Comparison of ENCODE assay signal across 1 cellular context in the genomic region with DNA sequence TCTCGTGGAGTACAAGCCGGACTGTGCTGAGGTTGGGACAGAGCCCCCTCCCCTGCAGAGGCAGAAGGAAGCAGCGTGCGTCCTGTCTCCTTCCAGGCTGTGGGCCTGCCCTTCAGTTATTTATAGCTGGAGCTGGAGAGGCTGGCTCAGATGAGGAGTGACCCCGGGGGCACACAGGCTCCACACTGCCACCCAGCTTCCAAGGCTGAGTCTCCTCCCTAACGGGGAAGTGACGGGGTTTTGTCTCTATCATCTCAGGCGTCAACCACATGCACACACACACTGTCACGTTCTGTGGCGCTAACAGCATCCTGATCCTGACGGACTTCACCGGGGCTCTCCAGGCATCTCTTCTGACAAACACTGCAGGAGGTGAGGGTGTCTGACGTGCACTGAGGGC.
TF ChIP-seq lines count a peak whose summit lies in the region.

No MANE protein-coding gene starts in this region.

TF ChIP-seq in WTC11, 78 proteins besides CTCF, POLR2A, EP300 and RAD21 (continued from another document):
- TF ChIP-seq, protein P1, sequence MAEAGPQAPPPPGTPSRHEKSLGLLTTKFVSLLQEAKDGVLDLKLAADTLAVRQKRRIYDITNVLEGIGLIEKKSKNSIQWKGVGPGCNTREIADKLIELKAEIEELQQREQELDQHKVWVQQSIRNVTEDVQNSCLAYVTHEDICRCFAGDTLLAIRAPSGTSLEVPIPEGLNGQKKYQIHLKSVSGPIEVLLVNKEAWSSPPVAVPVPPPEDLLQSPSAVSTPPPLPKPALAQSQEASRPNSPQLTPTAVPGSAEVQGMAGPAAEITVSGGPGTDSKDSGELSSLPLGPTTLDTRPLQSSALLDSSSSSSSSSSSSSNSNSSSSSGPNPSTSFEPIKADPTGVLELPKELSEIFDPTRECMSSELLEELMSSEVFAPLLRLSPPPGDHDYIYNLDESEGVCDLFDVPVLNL (CRISPR knock-in tag; IDR thresholded peaks at IDR 0.05; ENCODE audit: borderline replicate concordance, low read depth) = no peak
- TF ChIP-seq NR2C2 (CRISPR knock-in tag; IDR thresholded peaks at IDR 0.05) (no peak), FOXK1 (CRISPR knock-in tag; IDR thresholded peaks at IDR 0.05) (no peak), NFATC4 (CRISPR knock-in tag; IDR thresholded peaks at IDR 0.05) (no peak), ATF1 (CRISPR knock-in tag; IDR thresholded peaks at IDR 0.05) (no peak), JUN (CRISPR knock-in tag; IDR thresholded peaks at IDR 0.05) (no peak), GABPB1 (CRISPR knock-in tag; IDR thresholded peaks at IDR 0.05) (no peak)
- TF ChIP-seq, protein P2, sequence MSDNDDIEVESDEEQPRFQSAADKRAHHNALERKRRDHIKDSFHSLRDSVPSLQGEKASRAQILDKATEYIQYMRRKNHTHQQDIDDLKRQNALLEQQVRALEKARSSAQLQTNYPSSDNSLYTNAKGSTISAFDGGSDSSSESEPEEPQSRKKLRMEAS (CRISPR knock-in tag; IDR thresholded peaks at IDR 0.05) = no peak
- TF ChIP-seq, protein P3, sequence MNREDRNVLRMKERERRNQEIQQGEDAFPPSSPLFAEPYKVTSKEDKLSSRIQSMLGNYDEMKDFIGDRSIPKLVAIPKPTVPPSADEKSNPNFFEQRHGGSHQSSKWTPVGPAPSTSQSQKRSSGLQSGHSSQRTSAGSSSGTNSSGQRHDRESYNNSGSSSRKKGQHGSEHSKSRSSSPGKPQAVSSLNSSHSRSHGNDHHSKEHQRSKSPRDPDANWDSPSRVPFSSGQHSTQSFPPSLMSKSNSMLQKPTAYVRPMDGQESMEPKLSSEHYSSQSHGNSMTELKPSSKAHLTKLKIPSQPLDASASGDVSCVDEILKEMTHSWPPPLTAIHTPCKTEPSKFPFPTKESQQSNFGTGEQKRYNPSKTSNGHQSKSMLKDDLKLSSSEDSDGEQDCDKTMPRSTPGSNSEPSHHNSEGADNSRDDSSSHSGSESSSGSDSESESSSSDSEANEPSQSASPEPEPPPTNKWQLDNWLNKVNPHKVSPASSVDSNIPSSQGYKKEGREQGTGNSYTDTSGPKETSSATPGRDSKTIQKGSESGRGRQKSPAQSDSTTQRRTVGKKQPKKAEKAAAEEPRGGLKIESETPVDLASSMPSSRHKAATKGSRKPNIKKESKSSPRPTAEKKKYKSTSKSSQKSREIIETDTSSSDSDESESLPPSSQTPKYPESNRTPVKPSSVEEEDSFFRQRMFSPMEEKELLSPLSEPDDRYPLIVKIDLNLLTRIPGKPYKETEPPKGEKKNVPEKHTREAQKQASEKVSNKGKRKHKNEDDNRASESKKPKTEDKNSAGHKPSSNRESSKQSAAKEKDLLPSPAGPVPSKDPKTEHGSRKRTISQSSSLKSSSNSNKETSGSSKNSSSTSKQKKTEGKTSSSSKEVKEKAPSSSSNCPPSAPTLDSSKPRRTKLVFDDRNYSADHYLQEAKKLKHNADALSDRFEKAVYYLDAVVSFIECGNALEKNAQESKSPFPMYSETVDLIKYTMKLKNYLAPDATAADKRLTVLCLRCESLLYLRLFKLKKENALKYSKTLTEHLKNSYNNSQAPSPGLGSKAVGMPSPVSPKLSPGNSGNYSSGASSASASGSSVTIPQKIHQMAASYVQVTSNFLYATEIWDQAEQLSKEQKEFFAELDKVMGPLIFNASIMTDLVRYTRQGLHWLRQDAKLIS (CRISPR knock-in tag; IDR thresholded peaks at IDR 0.05; ENCODE audit: borderline replicate concordance) = no peak
- TF ChIP-seq, protein P4, sequence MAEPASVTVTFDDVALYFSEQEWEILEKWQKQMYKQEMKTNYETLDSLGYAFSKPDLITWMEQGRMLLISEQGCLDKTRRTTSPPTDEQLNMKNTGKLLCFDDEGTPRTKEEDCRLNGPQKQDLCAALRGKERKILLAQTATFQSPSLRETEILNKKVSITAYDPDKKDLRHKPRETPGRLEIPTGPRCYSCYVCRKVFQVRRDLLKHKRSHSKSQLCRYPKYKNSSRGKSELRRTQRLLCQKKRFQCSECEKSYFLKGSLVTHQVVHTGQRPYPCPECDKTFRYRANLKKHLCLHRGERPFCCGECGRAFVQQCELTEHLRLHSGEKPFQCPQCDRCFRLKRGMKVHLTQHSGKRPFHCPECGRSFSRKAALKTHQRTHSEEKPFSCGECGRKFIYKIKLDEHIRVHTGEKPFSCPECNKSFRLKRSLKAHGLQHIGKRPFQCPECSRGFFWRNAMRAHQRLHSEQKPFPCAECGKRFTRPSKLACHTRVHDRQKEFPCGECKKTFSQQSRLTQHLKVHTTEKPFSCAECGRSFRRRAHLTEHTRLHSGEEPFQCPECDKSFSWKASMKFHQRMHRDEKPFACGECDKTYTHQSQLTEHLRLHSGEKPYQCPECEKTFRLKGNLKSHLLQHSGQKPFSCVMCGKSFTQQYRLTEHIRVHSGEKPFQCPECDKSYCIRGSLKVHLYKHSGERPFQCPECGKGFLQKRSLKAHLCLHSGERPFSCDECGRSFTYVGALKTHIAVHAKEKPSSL (CRISPR knock-in tag; conservative IDR thresholded peaks at IDR 0.05) = no peak
- TF ChIP-seq, protein P5, sequence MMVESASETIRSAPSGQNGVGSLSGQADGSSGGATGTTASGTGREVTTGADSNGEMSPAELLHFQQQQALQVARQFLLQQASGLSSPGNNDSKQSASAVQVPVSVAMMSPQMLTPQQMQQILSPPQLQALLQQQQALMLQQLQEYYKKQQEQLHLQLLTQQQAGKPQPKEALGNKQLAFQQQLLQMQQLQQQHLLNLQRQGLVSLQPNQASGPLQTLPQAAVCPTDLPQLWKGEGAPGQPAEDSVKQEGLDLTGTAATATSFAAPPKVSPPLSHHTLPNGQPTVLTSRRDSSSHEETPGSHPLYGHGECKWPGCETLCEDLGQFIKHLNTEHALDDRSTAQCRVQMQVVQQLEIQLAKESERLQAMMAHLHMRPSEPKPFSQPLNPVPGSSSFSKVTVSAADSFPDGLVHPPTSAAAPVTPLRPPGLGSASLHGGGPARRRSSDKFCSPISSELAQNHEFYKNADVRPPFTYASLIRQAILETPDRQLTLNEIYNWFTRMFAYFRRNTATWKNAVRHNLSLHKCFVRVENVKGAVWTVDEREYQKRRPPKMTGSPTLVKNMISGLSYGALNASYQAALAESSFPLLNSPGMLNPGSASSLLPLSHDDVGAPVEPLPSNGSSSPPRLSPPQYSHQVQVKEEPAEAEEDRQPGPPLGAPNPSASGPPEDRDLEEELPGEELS (CRISPR knock-in tag; IDR thresholded peaks at IDR 0.05) = no peak
- TF ChIP-seq, protein P6, sequence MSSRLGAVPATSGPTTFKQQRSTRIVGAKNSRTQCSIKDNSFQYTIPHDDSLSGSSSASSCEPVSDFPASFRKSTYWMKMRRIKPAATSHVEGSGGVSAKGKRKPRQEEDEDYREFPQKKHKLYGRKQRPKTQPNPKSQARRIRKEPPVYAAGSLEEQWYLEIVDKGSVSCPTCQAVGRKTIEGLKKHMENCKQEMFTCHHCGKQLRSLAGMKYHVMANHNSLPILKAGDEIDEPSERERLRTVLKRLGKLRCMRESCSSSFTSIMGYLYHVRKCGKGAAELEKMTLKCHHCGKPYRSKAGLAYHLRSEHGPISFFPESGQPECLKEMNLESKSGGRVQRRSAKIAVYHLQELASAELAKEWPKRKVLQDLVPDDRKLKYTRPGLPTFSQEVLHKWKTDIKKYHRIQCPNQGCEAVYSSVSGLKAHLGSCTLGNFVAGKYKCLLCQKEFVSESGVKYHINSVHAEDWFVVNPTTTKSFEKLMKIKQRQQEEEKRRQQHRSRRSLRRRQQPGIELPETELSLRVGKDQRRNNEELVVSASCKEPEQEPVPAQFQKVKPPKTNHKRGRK (CRISPR knock-in tag; IDR thresholded peaks at IDR 0.05; ENCODE audit: borderline replicate concordance) = no peak
